ENCODE assay signal across 23 cellular contexts in genomic region chr20:35626386-35627001, GRCh38. TPM values are rescaled to one million over a fixed set of nuclear protein-coding genes. Genes with fewer than 3 reads are reported as not detected.
A peak's percentile ranks its signal among the peaks of the same experiment; 100 is the strongest.
DNase-seq lines count a peak whose midpoint lies in the region; ATAC-seq and TF ChIP-seq lines count a peak whose summit lies in the region.
"Had no signal": no experiment of that assay in that cellular context is flagged by ENCODE, and none has a peak within 500 bp of the region (broad histone marks: within the 10 kb centered on the region; RNA-seq: fewer than 3 reads in every experiment).

No MANE protein-coding gene starts in this region.

- TF ChIP-seq CTCF in WERI-Rb-1 (IDR thresholded peaks at IDR 0.05; ENCODE audit: low read depth, low read length) (no peak), endothelial cell (IDR thresholded peaks at IDR 0.05; ENCODE audit: unreplicated experiment) (no peak)

- H3K36me3 Mint-ChIP-seq in activated naive CD4-positive, alpha-beta T cell treated with anti-CD3 and anti-CD28 coated beads, Interleukin-2, amount 50 U/mL, for 72 hours, result peaks cover 15 to 17% of the 10 kb centered on the region in 2 donors
- H3K36me3 Mint-ChIP-seq in endothelial cell (ENCODE audit: low read depth, unreplicated experiment), result peaks cover 34% of the 10 kb centered on the region

- no peaks in the 10 kb centered on the region for H3K9me3 ChIP-seq in WERI-Rb-1 (ENCODE audit: severe bottlenecking)
- H3K9me3 ChIP-seq: adrenal gland, prostate gland, vagina had no signal

- H3K27me3 Mint-ChIP-seq in endothelial cell (ENCODE audit: unreplicated experiment), result peaks cover under 1% of the 10 kb centered on the region
- H3K27me3 Mint-ChIP-seq in stimulated activated naive CD8-positive, alpha-beta T cell treated with anti-CD3 and anti-CD28 coated beads, Interleukin-15, amount 100 ng/mL, for 72 hours, result no peaks in the 10 kb centered on the region
- H3K27me3 Mint-ChIP-seq: IgD-negative memory B cell had no signal

- no peak for ATAC-seq in activated naive CD4-positive, alpha-beta T cell treated with anti-CD3 and anti-CD28 coated beads, Interleukin-2, amount 50 U/mL, for 72 hours
- no peak for ATAC-seq in stimulated activated naive CD8-positive, alpha-beta T cell treated with anti-CD3 and anti-CD28 coated beads, Interleukin-15, amount 100 ng/mL, for 72 hours
- ATAC-seq: left cardiac atrium had no signal

- no peak overlapping the region for H3K4me3 ChIP-seq in WERI-Rb-1 (ENCODE audit: low read depth, low read length)
- H3K4me3 ChIP-seq: adrenal gland, prostate gland, vagina had no signal

- no peaks in the 10 kb centered on the region for H3K27me3 ChIP-seq in WERI-Rb-1 (ENCODE audit: insufficient read depth, low read depth, severe bottlenecking)
- H3K27me3 ChIP-seq: adrenal gland, vagina had no signal

- H3K27ac ChIP-seq in WERI-Rb-1, result peak overlapping the region; percentile 54
- H3K27ac ChIP-seq: adrenal gland, prostate gland, vagina had no signal

- peak overlapping the region; percentile 39 to 63 for H3K27ac Mint-ChIP-seq in activated naive CD4-positive, alpha-beta T cell treated with anti-CD3 and anti-CD28 coated beads, Interleukin-2, amount 50 U/mL, for 72 hours
- H3K27ac Mint-ChIP-seq in endothelial cell (ENCODE audit: unreplicated experiment), result no peak overlapping the region
- peak overlapping the region; percentile 44 to 59 for H3K27ac Mint-ChIP-seq in stimulated activated naive CD8-positive, alpha-beta T cell treated with anti-CD3 and anti-CD28 coated beads, Interleukin-15, amount 100 ng/mL, for 72 hours
- H3K27ac Mint-ChIP-seq: HFFc6, IgD-negative memory B cell, nephron had no signal

- DNase-seq in activated naive CD4-positive, alpha-beta T cell treated with anti-CD3 and anti-CD28 coated beads, Interleukin-2, amount 50 U/mL, for 72 hours (ENCODE audit: low spot score in 2 of 2), result peak in 1 of 2 donors; percentile 26
- DNase-seq in activated naive CD4-positive, alpha-beta T cell treated with Interleukin-2 at 50 U/mL for 16 hours, result no peak
- DNase-seq in WERI-Rb-1 (peak; percentile 49), endothelial cell (ENCODE audit: low spot score) (no peak), NCI-H2196 treated with DMSO at 0.1 percent for 48 hours (lab: John Stamatoyannopoulos, UW; ENCODE audit: unreplicated experiment) (no peak), DMS53 treated with DMSO at 0.1 percent for 48 hours (lab: John Stamatoyannopoulos, UW; ENCODE audit: unreplicated experiment) (no peak), GM19238 (ENCODE audit: insufficient read length, low spot score) (no peak)
- DNase-seq in stimulated activated naive CD8-positive, alpha-beta T cell treated with anti-CD3 and anti-CD28 coated beads, Interleukin-15, amount 100 ng/mL, for 72 hours, result peak in 1 of 2 donors; percentile 4
- DNase-seq: activated CD4-positive, alpha-beta T cell treated with anti-CD3 and anti-CD28 coated beads, Interleukin-2, amount 50 U/mL, for 4 hours; caudate nucleus; DMS153; HFFc6; left cardiac atrium; MM.1S; NCI-H1930; NCI-H510A; small intestine; stimulated activated CD4-positive, alpha-beta T cell treated with anti-CD3 and anti-CD28 coated beads, Interleukin-4, amount 100 ng/mL, for 24 hours had no signal

- H3K4me3 Mint-ChIP-seq in endothelial cell (ENCODE audit: unreplicated experiment), result peak overlapping the region; percentile 42
- no peak overlapping the region for H3K4me3 Mint-ChIP-seq in stimulated activated naive CD8-positive, alpha-beta T cell treated with anti-CD3 and anti-CD28 coated beads, Interleukin-15, amount 100 ng/mL, for 72 hours
- H3K4me3 Mint-ChIP-seq: HFFc6, IgD-negative memory B cell, nephron had no signal

- no peaks in the 10 kb centered on the region for H3K4me1 Mint-ChIP-seq in endothelial cell (ENCODE audit: unreplicated experiment)
- H3K4me1 Mint-ChIP-seq in stimulated activated naive CD8-positive, alpha-beta T cell treated with anti-CD3 and anti-CD28 coated beads, Interleukin-15, amount 100 ng/mL, for 72 hours, result peaks cover 3% of the 10 kb centered on the region
- H3K4me1 Mint-ChIP-seq: IgD-negative memory B cell, nephron had no signal

- no peaks in the 10 kb centered on the region for H3K9me3 Mint-ChIP-seq in activated naive CD4-positive, alpha-beta T cell treated with anti-CD3 and anti-CD28 coated beads, Interleukin-2, amount 50 U/mL, for 72 hours
- no peaks in the 10 kb centered on the region for H3K9me3 Mint-ChIP-seq in endothelial cell (ENCODE audit: unreplicated experiment)
- no peaks in the 10 kb centered on the region for H3K9me3 Mint-ChIP-seq in stimulated activated naive CD8-positive, alpha-beta T cell treated with anti-CD3 and anti-CD28 coated beads, Interleukin-15, amount 100 ng/mL, for 72 hours
- H3K9me3 Mint-ChIP-seq: HFFc6, IgD-negative memory B cell, nephron had no signal

- peaks cover 52% of the 10 kb centered on the region for H3K36me3 ChIP-seq in WERI-Rb-1

RNA-seq across cellular contexts. Expression of gene SPAG4, which starts 10.9 kb away (rescaled TPM):
- total RNA-seq in activated naive CD4-positive, alpha-beta T cell treated with anti-CD3 and anti-CD28 coated beads, Interleukin-2, amount 50 U/mL, for 72 hours, result 10 to 100 TPM in 1 of 2 donors, 1 to 10 TPM in 1; 9.6 to 13.2 TPM
- total RNA-seq in endothelial cell (ENCODE audit: unreplicated experiment), result 15.2 TPM

RNA-seq across cellular contexts. Expression of gene CPNE1, which starts 38.2 kb away (rescaled TPM):
- 100 to 1,000 TPM; 332 to 352 TPM for total RNA-seq in activated naive CD4-positive, alpha-beta T cell treated with anti-CD3 and anti-CD28 coated beads, Interleukin-2, amount 50 U/mL, for 72 hours
- total RNA-seq in endothelial cell (ENCODE audit: unreplicated experiment), result 233 TPM

RNA-seq across cellular contexts. Expression of gene RBM12, which starts 38.2 kb away (rescaled TPM):
- 100 to 1,000 TPM; 110 to 116 TPM for total RNA-seq in activated naive CD4-positive, alpha-beta T cell treated with anti-CD3 and anti-CD28 coated beads, Interleukin-2, amount 50 U/mL, for 72 hours
- total RNA-seq in endothelial cell (ENCODE audit: unreplicated experiment), result 121 TPM
